ENCODE assay signal across 8 cellular contexts in the genomic region with DNA sequence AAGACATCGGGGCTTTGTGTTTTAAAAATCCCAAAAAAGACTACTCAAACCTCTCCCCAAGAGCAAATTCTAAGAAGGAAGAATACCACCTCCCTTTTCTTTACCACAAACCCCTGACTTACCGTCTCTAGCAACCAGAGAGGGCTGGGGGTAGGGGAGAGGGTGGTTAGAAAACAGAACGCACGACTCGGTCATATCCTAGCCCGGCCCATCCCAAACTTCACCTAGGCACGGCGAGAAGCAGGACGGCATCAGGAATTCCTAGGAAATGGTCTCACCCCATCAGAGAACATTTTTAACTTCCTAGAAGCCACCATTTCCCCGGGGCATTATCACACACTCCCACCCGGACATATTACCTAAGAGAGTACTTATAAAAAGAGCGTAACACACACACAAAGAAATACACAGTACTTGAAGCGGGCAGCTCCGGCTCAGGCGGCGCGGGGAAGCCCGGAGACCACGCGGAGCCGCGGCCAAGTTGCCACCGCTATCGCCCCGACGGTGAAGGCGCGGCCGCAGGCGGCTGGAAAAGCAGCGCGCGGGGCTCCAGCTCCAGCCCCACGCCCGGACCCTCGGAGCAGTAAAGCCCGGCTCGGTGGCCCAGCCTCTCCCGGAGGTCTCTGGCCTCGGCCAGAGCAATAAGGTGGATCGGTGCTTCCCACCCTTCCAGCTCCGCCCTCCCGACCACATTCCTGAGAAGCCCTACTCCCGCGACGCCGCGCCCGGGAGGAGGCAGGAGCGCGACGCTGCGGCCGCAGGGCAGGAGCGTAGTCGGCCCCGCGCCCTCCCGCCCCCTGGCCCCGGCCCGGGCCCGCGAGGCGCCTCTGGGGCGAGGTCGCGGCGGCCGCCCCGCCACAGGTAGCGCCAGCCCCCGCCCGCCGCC. TPM values are rescaled to one million over a fixed set of nuclear protein-coding genes. Genes with fewer than 3 reads are reported as not detected.
A peak's percentile ranks its signal among the peaks of the same experiment; 100 is the strongest.
DNase-seq lines count a peak whose midpoint lies in the region; ATAC-seq, FAIRE-seq and TF ChIP-seq lines count a peak whose summit lies in the region.

No MANE protein-coding gene starts in this region.

- intact Hi-C loops in heart right ventricle (cut with DNase I): loop anchor here in 2 of 10 donors (10.0 kb wide), 2 partner anchors 53 to 97 kb away; no protein-coding TSS in a partner anchor

- H3K27me3 Mint-ChIP-seq in activated naive CD4-positive, alpha-beta T cell treated with anti-CD3 and anti-CD28 coated beads, Interleukin-2, amount 50 U/mL, for 24 hours: no peaks in the 10 kb centered on the region

- H4K20me1 ChIP-seq in BLaER1: peaks cover 47% of the 10 kb centered on the region

- peaks cover 9% of the 10 kb centered on the region for H3K4me1 ChIP-seq in BLaER1
- H3K4me1 ChIP-seq in heart right ventricle: peaks cover 0 to 28% (median 13%) of the 10 kb centered on the region in 9 donors

- peak overlapping the region; percentile 99 for H3K27ac Mint-ChIP-seq in activated naive CD4-positive, alpha-beta T cell treated with anti-CD3 and anti-CD28 coated beads, Interleukin-2, amount 50 U/mL, for 24 hours

- H3K9me3 ChIP-seq in BLaER1: no peaks in the 10 kb centered on the region
- H3K9me3 ChIP-seq in heart right ventricle: no peaks in the 10 kb centered on the region

- no peaks in the 10 kb centered on the region for H3K9me3 Mint-ChIP-seq in activated naive CD4-positive, alpha-beta T cell treated with anti-CD3 and anti-CD28 coated beads, Interleukin-2, amount 50 U/mL, for 24 hours

- no peak for FAIRE-seq in RCC 7860 (lab: Jason Lieb, UNC)

- H3K4me3 ChIP-seq in BLaER1: peak overlapping the region; percentile 89
- peak overlapping the region; percentile 53 to 94 (median 84) for H3K4me3 ChIP-seq in heart right ventricle

- H3K4me1 Mint-ChIP-seq in activated naive CD4-positive, alpha-beta T cell treated with anti-CD3 and anti-CD28 coated beads, Interleukin-2, amount 50 U/mL, for 24 hours: peaks cover 44% of the 10 kb centered on the region

- H3K27ac ChIP-seq in BLaER1 (peak overlapping the region; percentile 80), heart right ventricle (peak overlapping the region; percentile 46 to 91 (median 84))

- peak; percentile 50 for DNase-seq in RCC 7860 (ENCODE audit: low spot score)
- peak; percentile 41 to 54 for DNase-seq in heart right ventricle
- DNase-seq in renal cortical epithelial cell (ENCODE audit: low read depth): peak; percentile 55
- no peak for DNase-seq in putamen (ENCODE audit: low spot score)

- H3K27me3 ChIP-seq in BLaER1: no peaks in the 10 kb centered on the region; the same call in 1 of the 2 replicates
- peaks cover 0 to 28% (median 0%) of the 10 kb centered on the region in 7 donors for H3K27me3 ChIP-seq in heart right ventricle

- peak overlapping the region; percentile 99 for H3K4me3 Mint-ChIP-seq in activated naive CD4-positive, alpha-beta T cell treated with anti-CD3 and anti-CD28 coated beads, Interleukin-2, amount 50 U/mL, for 24 hours

- H3K4me2 ChIP-seq in BLaER1: peak overlapping the region; percentile 91

- TF ChIP-seq CTCF in heart right ventricle (IDR thresholded peaks at IDR 0.05): peak in 1 of 9 donors; percentile 7

- peak overlapping the region; percentile 87 for H3K9ac ChIP-seq in BLaER1

- H3K36me3 ChIP-seq in BLaER1 (no peaks in the 10 kb centered on the region), heart right ventricle (no peaks in the 10 kb centered on the region)

- peaks cover 15% of the 10 kb centered on the region for H3K36me3 Mint-ChIP-seq in activated naive CD4-positive, alpha-beta T cell treated with anti-CD3 and anti-CD28 coated beads, Interleukin-2, amount 50 U/mL, for 24 hours

- ATAC-seq in GM19023 (IDR thresholded peaks at IDR 0.05; ENCODE audit: unreplicated experiment): peak; percentile 55
- peak; percentile 36 for ATAC-seq in HG03139 (IDR thresholded peaks at IDR 0.05; ENCODE audit: unreplicated experiment)
- peak; percentile 58 to 78 (median 72) for ATAC-seq in heart right ventricle

- 0 to 1% methylated on average over 64 to 74 of the region's 74 CpGs for WGBS in heart right ventricle, 2 donors

RNA-seq across cellular contexts. Expression of a gene that starts 0.9 kb away (rescaled TPM):
- total RNA-seq in heart right ventricle (100 to 1,000 TPM in 1 of 10 donors, 10 to 100 TPM in 9; 21.8 to 142 (median 52.9) TPM), renal cortical epithelial cell (323 and 364 TPM in 2 replicates)
- polyA plus RNA-seq in heart right ventricle: 10 to 100 TPM; 20.8 to 26.0 TPM
